In genomic region chr19:41785653-41786052, GRCh38 we compare ENCODE assay signal across 1 cellular context.
TF ChIP-seq lines count a peak whose summit lies in the region.

No MANE protein-coding gene starts in this region.

TF ChIP-seq in K562, 482 proteins besides CTCF, POLR2A, EP300 and RAD21 (continued from another document):
- TF ChIP-seq, protein P1, sequence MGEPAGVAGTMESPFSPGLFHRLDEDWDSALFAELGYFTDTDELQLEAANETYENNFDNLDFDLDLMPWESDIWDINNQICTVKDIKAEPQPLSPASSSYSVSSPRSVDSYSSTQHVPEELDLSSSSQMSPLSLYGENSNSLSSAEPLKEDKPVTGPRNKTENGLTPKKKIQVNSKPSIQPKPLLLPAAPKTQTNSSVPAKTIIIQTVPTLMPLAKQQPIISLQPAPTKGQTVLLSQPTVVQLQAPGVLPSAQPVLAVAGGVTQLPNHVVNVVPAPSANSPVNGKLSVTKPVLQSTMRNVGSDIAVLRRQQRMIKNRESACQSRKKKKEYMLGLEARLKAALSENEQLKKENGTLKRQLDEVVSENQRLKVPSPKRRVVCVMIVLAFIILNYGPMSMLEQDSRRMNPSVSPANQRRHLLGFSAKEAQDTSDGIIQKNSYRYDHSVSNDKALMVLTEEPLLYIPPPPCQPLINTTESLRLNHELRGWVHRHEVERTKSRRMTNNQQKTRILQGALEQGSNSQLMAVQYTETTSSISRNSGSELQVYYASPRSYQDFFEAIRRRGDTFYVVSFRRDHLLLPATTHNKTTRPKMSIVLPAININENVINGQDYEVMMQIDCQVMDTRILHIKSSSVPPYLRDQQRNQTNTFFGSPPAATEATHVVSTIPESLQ (CRISPR knock-in tag; IDR thresholded peaks at IDR 0.05) = no peak
- 0 out of 2 replicates have a peak, but pooled peaks have one; percentile 29 for TF ChIP-seq CREM (IDR thresholded peaks at IDR 0.05; ENCODE audit: low read depth)
- TF ChIP-seq TAF1 (IDR thresholded peaks at IDR 0.05; ENCODE audit: control insufficient read depth, extremely low read depth, insufficient read depth, low read length, severe bottlenecking) = no peak
- no peak for TF ChIP-seq ADNP (tag; IDR thresholded peaks at IDR 0.05)
- TF ChIP-seq, protein P2, sequence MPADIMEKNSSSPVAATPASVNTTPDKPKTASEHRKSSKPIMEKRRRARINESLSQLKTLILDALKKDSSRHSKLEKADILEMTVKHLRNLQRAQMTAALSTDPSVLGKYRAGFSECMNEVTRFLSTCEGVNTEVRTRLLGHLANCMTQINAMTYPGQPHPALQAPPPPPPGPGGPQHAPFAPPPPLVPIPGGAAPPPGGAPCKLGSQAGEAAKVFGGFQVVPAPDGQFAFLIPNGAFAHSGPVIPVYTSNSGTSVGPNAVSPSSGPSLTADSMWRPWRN (IDR thresholded peaks at IDR 0.05; ENCODE audit: low read depth) = no peak
- no peak for TF ChIP-seq TAF9B (IDR thresholded peaks at IDR 0.05; ENCODE audit: partially characterized antibody)
- TF ChIP-seq, protein P3, sequence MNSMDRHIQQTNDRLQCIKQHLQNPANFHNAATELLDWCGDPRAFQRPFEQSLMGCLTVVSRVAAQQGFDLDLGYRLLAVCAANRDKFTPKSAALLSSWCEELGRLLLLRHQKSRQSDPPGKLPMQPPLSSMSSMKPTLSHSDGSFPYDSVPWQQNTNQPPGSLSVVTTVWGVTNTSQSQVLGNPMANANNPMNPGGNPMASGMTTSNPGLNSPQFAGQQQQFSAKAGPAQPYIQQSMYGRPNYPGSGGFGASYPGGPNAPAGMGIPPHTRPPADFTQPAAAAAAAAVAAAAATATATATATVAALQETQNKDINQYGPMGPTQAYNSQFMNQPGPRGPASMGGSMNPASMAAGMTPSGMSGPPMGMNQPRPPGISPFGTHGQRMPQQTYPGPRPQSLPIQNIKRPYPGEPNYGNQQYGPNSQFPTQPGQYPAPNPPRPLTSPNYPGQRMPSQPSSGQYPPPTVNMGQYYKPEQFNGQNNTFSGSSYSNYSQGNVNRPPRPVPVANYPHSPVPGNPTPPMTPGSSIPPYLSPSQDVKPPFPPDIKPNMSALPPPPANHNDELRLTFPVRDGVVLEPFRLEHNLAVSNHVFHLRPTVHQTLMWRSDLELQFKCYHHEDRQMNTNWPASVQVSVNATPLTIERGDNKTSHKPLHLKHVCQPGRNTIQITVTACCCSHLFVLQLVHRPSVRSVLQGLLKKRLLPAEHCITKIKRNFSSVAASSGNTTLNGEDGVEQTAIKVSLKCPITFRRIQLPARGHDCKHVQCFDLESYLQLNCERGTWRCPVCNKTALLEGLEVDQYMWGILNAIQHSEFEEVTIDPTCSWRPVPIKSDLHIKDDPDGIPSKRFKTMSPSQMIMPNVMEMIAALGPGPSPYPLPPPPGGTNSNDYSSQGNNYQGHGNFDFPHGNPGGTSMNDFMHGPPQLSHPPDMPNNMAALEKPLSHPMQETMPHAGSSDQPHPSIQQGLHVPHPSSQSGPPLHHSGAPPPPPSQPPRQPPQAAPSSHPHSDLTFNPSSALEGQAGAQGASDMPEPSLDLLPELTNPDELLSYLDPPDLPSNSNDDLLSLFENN (IDR thresholded peaks at IDR 0.05; ENCODE audit: low read depth in 2 of 2, low read length in 2 of 2) = 0 out of 4 replicates have a peak, but pooled peaks of 1 of the 2 experiments have one; percentile 29
- TF ChIP-seq ZBED1 (IDR thresholded peaks at IDR 0.05) = no peak
- TF ChIP-seq, protein P4, sequence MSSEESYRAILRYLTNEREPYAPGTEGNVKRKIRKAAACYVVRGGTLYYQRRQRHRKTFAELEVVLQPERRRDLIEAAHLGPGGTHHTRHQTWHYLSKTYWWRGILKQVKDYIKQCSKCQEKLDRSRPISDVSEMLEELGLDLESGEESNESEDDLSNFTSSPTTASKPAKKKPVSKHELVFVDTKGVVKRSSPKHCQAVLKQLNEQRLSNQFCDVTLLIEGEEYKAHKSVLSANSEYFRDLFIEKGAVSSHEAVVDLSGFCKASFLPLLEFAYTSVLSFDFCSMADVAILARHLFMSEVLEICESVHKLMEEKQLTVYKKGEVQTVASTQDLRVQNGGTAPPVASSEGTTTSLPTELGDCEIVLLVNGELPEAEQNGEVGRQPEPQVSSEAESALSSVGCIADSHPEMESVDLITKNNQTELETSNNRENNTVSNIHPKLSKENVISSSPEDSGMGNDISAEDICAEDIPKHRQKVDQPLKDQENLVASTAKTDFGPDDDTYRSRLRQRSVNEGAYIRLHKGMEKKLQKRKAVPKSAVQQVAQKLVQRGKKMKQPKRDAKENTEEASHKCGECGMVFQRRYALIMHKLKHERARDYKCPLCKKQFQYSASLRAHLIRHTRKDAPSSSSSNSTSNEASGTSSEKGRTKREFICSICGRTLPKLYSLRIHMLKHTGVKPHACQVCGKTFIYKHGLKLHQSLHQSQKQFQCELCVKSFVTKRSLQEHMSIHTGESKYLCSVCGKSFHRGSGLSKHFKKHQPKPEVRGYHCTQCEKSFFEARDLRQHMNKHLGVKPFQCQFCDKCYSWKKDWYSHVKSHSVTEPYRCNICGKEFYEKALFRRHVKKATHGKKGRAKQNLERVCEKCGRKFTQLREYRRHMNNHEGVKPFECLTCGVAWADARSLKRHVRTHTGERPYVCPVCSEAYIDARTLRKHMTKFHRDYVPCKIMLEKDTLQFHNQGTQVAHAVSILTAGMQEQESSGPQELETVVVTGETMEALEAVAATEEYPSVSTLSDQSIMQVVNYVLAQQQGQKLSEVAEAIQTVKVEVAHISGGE (CRISPR knock-in tag; IDR thresholded peaks at IDR 0.05) = no peak
- TF ChIP-seq RBM22 (IDR thresholded peaks at IDR 0.05; ENCODE audit: low read depth, low read length, poor library complexity, severe bottlenecking) = no peak
- TF ChIP-seq SMC3 (conservative IDR thresholded peaks at IDR 0.05; ENCODE audit: insufficient read depth, low read depth, low read length) = peak; percentile 36; the same call in 1 of the 2 replicates
- TF ChIP-seq RCOR1 (IDR thresholded peaks at IDR 0.05; ENCODE audit: borderline replicate concordance in 1 of 2, low read depth in 2 of 2, low read length in 2 of 2) = peak in 1 of 2 experiments; percentile 25; a peak in 1 of 4 replicates
- TF ChIP-seq, protein P5, sequence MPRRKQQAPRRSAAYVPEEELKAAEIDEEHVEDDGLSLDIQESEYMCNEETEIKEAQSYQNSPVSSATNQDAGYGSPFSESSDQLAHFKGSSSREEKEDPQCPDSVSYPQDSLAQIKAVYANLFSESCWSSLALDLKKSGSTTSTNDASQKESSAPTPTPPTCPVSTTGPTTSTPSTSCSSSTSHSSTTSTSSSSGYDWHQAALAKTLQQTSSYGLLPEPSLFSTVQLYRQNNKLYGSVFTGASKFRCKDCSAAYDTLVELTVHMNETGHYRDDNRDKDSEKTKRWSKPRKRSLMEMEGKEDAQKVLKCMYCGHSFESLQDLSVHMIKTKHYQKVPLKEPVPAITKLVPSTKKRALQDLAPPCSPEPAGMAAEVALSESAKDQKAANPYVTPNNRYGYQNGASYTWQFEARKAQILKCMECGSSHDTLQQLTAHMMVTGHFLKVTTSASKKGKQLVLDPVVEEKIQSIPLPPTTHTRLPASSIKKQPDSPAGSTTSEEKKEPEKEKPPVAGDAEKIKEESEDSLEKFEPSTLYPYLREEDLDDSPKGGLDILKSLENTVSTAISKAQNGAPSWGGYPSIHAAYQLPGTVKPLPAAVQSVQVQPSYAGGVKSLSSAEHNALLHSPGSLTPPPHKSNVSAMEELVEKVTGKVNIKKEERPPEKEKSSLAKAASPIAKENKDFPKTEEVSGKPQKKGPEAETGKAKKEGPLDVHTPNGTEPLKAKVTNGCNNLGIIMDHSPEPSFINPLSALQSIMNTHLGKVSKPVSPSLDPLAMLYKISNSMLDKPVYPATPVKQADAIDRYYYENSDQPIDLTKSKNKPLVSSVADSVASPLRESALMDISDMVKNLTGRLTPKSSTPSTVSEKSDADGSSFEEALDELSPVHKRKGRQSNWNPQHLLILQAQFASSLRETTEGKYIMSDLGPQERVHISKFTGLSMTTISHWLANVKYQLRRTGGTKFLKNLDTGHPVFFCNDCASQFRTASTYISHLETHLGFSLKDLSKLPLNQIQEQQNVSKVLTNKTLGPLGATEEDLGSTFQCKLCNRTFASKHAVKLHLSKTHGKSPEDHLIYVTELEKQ (CRISPR knock-in tag; IDR thresholded peaks at IDR 0.05) = no peak
- TF ChIP-seq RB1 (IDR thresholded peaks at IDR 0.05; ENCODE audit: low read depth) = peak; percentile 29; the same call in 1 of the 2 replicates
- TF ChIP-seq JUND (IDR thresholded peaks at IDR 0.05; ENCODE audit: borderline replicate concordance, low read depth, low read length) = 0 out of 2 replicates have a peak, but pooled peaks have one; percentile 7
- TF ChIP-seq JUND (tag; IDR thresholded peaks at IDR 0.05; ENCODE audit: borderline replicate concordance, low read depth, low read length) = no peak
- no peak for TF ChIP-seq ZNF12 (CRISPR knock-in tag; IDR thresholded peaks at IDR 0.05)
